ENCODE assay signal across 17 cellular contexts in the genomic region with DNA sequence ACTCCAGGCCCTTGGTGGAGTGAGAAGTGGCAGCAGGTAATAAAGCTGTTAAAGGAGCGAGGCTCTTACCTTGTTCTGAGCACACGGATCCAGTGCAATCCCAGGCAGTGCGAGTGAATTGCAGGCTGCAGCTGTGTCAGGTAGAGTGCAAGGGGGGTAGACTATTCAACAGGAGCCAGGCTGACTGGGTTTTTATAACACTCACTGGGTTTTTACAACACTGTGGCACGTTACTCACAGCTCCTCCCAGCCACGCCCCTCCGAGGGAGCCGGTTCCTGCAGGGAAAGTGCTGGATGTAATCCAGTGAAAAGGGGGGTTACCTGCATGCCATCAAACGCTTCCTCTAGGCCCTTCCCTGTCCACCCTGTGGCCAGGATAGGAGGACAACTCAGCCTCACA. TPM values are rescaled to one million over a fixed set of nuclear protein-coding genes. Genes with fewer than 3 reads are reported as not detected.
DNase-seq lines count a peak whose midpoint lies in the region; ATAC-seq and TF ChIP-seq lines count a peak whose summit lies in the region.
"Had no signal": no experiment of that assay in that cellular context is flagged by ENCODE, and none has a peak within 500 bp of the region (broad histone marks: within the 10 kb centered on the region; RNA-seq: fewer than 3 reads in every experiment).

No MANE protein-coding gene starts in this region.

- POLR2A ChIA-PET in activated CD4-positive, alpha-beta T cell treated with anti-CD3 and anti-CD28 coated beads, Interleukin-2, amount 10 ng/mL, durations not matched to agents 7 days and 5 days (lab: Charles Lee) = no interaction called here

- H3K9me3 Mint-ChIP-seq in activated CD4-positive, alpha-beta T cell treated with anti-CD3 and anti-CD28 coated beads, Interleukin-2, amount 10 ng/mL, durations not matched to agents 7 days and 5 days = no peaks in the 10 kb centered on the region
- H3K9me3 Mint-ChIP-seq: activated T-cell treated with anti-CD3 and anti-CD28 coated beads, Interleukin-2, amount 50 U/mL, for 72 hours; CD8-positive, alpha-beta T cell; IgD-negative memory B cell had no signal

- H3K4me1 Mint-ChIP-seq in activated CD4-positive, alpha-beta T cell treated with anti-CD3 and anti-CD28 coated beads, Interleukin-2, amount 10 ng/mL, durations not matched to agents 7 days and 5 days = peaks cover 3% of the 10 kb centered on the region

- peak; percentile 41 for DNase-seq in H4 (ENCODE audit: low spot score)
- peak; percentile 58 for DNase-seq in NCI-H226
- no peak for DNase-seq in esophagus squamous epithelium (lab: John Stamatoyannopoulos, UW)
- DNase-seq in prostate gland (ENCODE audit: low spot score) = peak; percentile 68
- no peak for DNase-seq in activated CD4-positive, alpha-beta T cell treated with anti-CD3 and anti-CD28 coated beads, Interleukin-2, amount 10 ng/mL, durations not matched to agents 7 days and 5 days
- no peak for DNase-seq in head of caudate nucleus
- DNase-seq: activated T-cell treated with anti-CD3 and anti-CD28 coated beads, Interleukin-2, amount 50 U/mL, for 72 hours; anterior cingulate cortex; CD8-positive, alpha-beta T cell; foreskin melanocyte; NCI-H1436; SW 1271 had no signal

- peak overlapping the region; percentile 70 to 87 (median 84) for H3K27ac ChIP-seq in esophagus squamous epithelium
- no peak overlapping the region for H3K27ac ChIP-seq in prostate gland

- no peak for ATAC-seq in GM18505 (IDR thresholded peaks at IDR 0.05; ENCODE audit: unreplicated experiment)
- no peak for ATAC-seq in GM21576 (IDR thresholded peaks at IDR 0.05; ENCODE audit: unreplicated experiment)
- ATAC-seq: activated T-cell treated with anti-CD3 and anti-CD28 coated beads, Interleukin-2, amount 50 U/mL, for 72 hours; CD8-positive, alpha-beta T cell; left lobe of liver had no signal

- no peak overlapping the region for H3K27ac Mint-ChIP-seq in activated CD4-positive, alpha-beta T cell treated with anti-CD3 and anti-CD28 coated beads, Interleukin-2, amount 10 ng/mL, durations not matched to agents 7 days and 5 days
- H3K27ac Mint-ChIP-seq: activated T-cell treated with anti-CD3 and anti-CD28 coated beads, Interleukin-2, amount 50 U/mL, for 72 hours; CD8-positive, alpha-beta T cell; IgD-negative memory B cell had no signal

- TF ChIP-seq CTCF in esophagus squamous epithelium (IDR thresholded peaks at IDR 0.05) = no peak
- no peak for TF ChIP-seq CTCF in prostate gland (IDR thresholded peaks at IDR 0.05)

- H3K27me3 Mint-ChIP-seq in activated CD4-positive, alpha-beta T cell treated with anti-CD3 and anti-CD28 coated beads, Interleukin-2, amount 10 ng/mL, durations not matched to agents 7 days and 5 days = peaks cover 17% of the 10 kb centered on the region

- intact Hi-C loops in esophagus squamous epithelium (cut with DNase I) = no loop called here
- intact Hi-C loops in prostate gland (cut with DNase I) = no loop called here
- intact Hi-C loops in head of caudate nucleus (cut with DNase I) = no loop called here

- peaks cover 0 to 18% (median 0%) of the 10 kb centered on the region in 3 donors for H3K36me3 ChIP-seq in esophagus squamous epithelium
- H3K36me3 ChIP-seq in prostate gland = no peaks in the 10 kb centered on the region

- H3K27me3 ChIP-seq in esophagus squamous epithelium = peaks cover 0 to 7% (median 0%) of the 10 kb centered on the region in 4 donors
- no peaks in the 10 kb centered on the region for H3K27me3 ChIP-seq in prostate gland (replicated peaks; ENCODE audit: insufficient read depth)

- H3K4me3 Mint-ChIP-seq in activated CD4-positive, alpha-beta T cell treated with anti-CD3 and anti-CD28 coated beads, Interleukin-2, amount 10 ng/mL, durations not matched to agents 7 days and 5 days = no peak overlapping the region
- H3K4me3 Mint-ChIP-seq: activated T-cell treated with anti-CD3 and anti-CD28 coated beads, Interleukin-2, amount 50 U/mL, for 72 hours; CD8-positive, alpha-beta T cell; IgD-negative memory B cell had no signal

- CTCF ChIA-PET in activated CD4-positive, alpha-beta T cell treated with anti-CD3 and anti-CD28 coated beads, Interleukin-2, amount 10 ng/mL, durations not matched to agents 7 days and 5 days (lab: Charles Lee) = no interaction called here

- TF ChIP-seq POLR2A in esophagus squamous epithelium (IDR thresholded peaks at IDR 0.05) (peak in 2 of 4 donors; percentile 64), prostate gland (IDR thresholded peaks at IDR 0.05) (peak; percentile 48), GM18505 (IDR thresholded peaks at IDR 0.05; ENCODE audit: borderline replicate concordance, extremely low read depth, insufficient read depth, insufficient read length) (no peak)

- 17 to 28% methylated on average over 5 to 7 of the region's 8 CpGs for WGBS in esophagus squamous epithelium, 2 donors
- 33% methylated on average over 7 of the region's 8 CpGs for WGBS in prostate gland

- H3K9me3 ChIP-seq in esophagus squamous epithelium (no peaks in the 10 kb centered on the region), prostate gland (no peaks in the 10 kb centered on the region)

- H3K36me3 Mint-ChIP-seq in activated CD4-positive, alpha-beta T cell treated with anti-CD3 and anti-CD28 coated beads, Interleukin-2, amount 10 ng/mL, durations not matched to agents 7 days and 5 days (ENCODE audit: low read depth) = no peaks in the 10 kb centered on the region
- H3K36me3 Mint-ChIP-seq: CD8-positive, alpha-beta T cell; IgD-negative memory B cell had no signal

- peaks cover 0 to 30% (median 7%) of the 10 kb centered on the region in 3 donors for H3K4me1 ChIP-seq in esophagus squamous epithelium
- no peaks in the 10 kb centered on the region for H3K4me1 ChIP-seq in prostate gland (replicated peaks)

- H3K4me3 ChIP-seq in esophagus squamous epithelium = peak overlapping the region; percentile 30 to 56 (median 53)
- no peak overlapping the region for H3K4me3 ChIP-seq in prostate gland

RNA-seq across cellular contexts. Expression of gene FGFBP1, which starts 0.4 kb away (rescaled TPM):
- total RNA-seq in H4 (2014; rRNA removed; shearing (Covaris generic)) = 0.16 and 0.77 TPM in 2 replicates
- total RNA-seq in esophagus squamous epithelium = 100 to 1,000 TPM; 386 to 630 (median 528) TPM
- 1 to 10 TPM; 1.1 to 1.4 TPM for total RNA-seq in prostate gland
- total RNA-seq in activated CD4-positive, alpha-beta T cell treated with anti-CD3 and anti-CD28 coated beads, Interleukin-2, amount 10 ng/mL, durations not matched to agents 7 days and 5 days = not detected
- total RNA-seq: activated T-cell treated with anti-CD3 and anti-CD28 coated beads, Interleukin-2, amount 50 U/mL, for 72 hours; CD8-positive, alpha-beta T cell; left lobe of liver; subcutaneous adipose tissue had no signal

RNA-seq across cellular contexts. Expression of gene FGFBP2, which starts 24.8 kb away (rescaled TPM):
- total RNA-seq in H4 (2014; rRNA removed; shearing (Covaris generic)) = 0.10 and 0.27 TPM in 2 replicates
- total RNA-seq in esophagus squamous epithelium (not detected), prostate gland (10 to 100 TPM in 1 of 2 donors, not detected in 1; 78.8 TPM)
- 1 to 10 TPM; 5.6 to 6.3 TPM for total RNA-seq in activated CD4-positive, alpha-beta T cell treated with anti-CD3 and anti-CD28 coated beads, Interleukin-2, amount 10 ng/mL, durations not matched to agents 7 days and 5 days

Comparison
In these comparisons a context has a peak if more than half of its experiments do, and no peak if none do; other contexts are left out.
1. DNase-seq: peak in H4 (single experiment), NCI-H226 (single experiment) and prostate gland (single experiment); none in esophagus squamous epithelium (single experiment), activated CD4-positive, alpha-beta T cell treated with anti-CD3 and anti-CD28 coated beads, Interleukin-2, amount 10 ng/mL, durations not matched to agents 7 days and 5 days (single experiment) and head of caudate nucleus (0 of 42).
2. H3K27ac ChIP-seq: peak in esophagus squamous epithelium (4 of 4); none in prostate gland (0 of 2).
3. H3K4me3 ChIP-seq: peak in esophagus squamous epithelium (4 of 4); none in prostate gland (0 of 2).
4. RNA of gene FGFBP1, which starts 0.4 kb away (total RNA-seq): 386 to 630 TPM in esophagus squamous epithelium; 1.1 to 1.4 TPM in prostate gland, 0.16 to 0.77 TPM in H4 and not detected in activated CD4-positive, alpha-beta T cell treated with anti-CD3 and anti-CD28 coated beads, Interleukin-2, amount 10 ng/mL, durations not matched to agents 7 days and 5 days; every median in the first group is over 100 times any median in the second.